In genomic region chr14:89719371-89720075, GRCh38 we compare ENCODE assay signal across 11 cellular contexts.
A peak's percentile ranks its signal among the peaks of the same experiment; 100 is the strongest.
DNase-seq lines count a peak whose midpoint lies in the region; ATAC-seq, FAIRE-seq and TF ChIP-seq lines count a peak whose summit lies in the region.
"Had no signal": no experiment of that assay in that cellular context is flagged by ENCODE, and none has a peak within 500 bp of the region (broad histone marks: within the 10 kb centered on the region; RNA-seq: fewer than 3 reads in every experiment).

No MANE protein-coding gene starts in this region.

- peaks cover 5% of the 10 kb centered on the region for H3K36me3 ChIP-seq in OCI-LY3 (replicated peaks; ENCODE audit: low read depth, low read length)
- no peaks in the 10 kb centered on the region for H3K36me3 ChIP-seq in HepG2 (replicated peaks in 1 of 2; ENCODE audit: control insufficient read depth in 1 of 2, insufficient read depth in 2 of 2, low read length in 2 of 2)
- no peaks in the 10 kb centered on the region for H3K36me3 ChIP-seq in aorta (ENCODE audit: control insufficient read depth in 1 of 2, insufficient read depth in 2 of 2, low read length in 1 of 2)
- H3K36me3 ChIP-seq: right lobe of liver had no signal

- in situ Hi-C loops in HepG2 (cut with HindIII; ENCODE audit: extremely low pct_ligation_motif_present, low pct_unique_long_range_greater_than_20kb): no loop called here

- H3K9ac ChIP-seq in OCI-LY3 (ENCODE audit: low read length): no peak overlapping the region
- H3K9ac ChIP-seq in HepG2 (ENCODE audit: insufficient read depth, low read depth, low read length): no peak overlapping the region

- H2AFZ ChIP-seq in OCI-LY3 (ENCODE audit: low read depth, low read length) (peak overlapping the region; percentile 46; the same call in 1 of the 2 replicates), HepG2 (ENCODE audit: low read length) (no peak overlapping the region)

- H4K20me1 ChIP-seq in OCI-LY3 (ENCODE audit: insufficient read depth, low read length) (no peaks in the 10 kb centered on the region), HepG2 (ENCODE audit: insufficient read depth, low read length) (no peaks in the 10 kb centered on the region)

- H3K27ac ChIP-seq in OCI-LY3 (ENCODE audit: low read length) (no peak overlapping the region), HepG2 (ENCODE audit: extremely low read length, insufficient read depth, low read length) (no peak overlapping the region), aorta (ENCODE audit: low read depth in 1 of 2, low read length in 2 of 2) (no peak overlapping the region)

- ATAC-seq in GM21529 (IDR thresholded peaks at IDR 0.05; ENCODE audit: unreplicated experiment) (peak; percentile 39), HepG2 (no peak), aorta (ENCODE audit: low FRiP score) (no peak)

- H3K4me3 ChIP-seq in OCI-LY3 (ENCODE audit: low read length) (peak overlapping the region; percentile 4; the same call in 1 of the 2 replicates), HepG2 (replicated peaks in 1 of 3; ENCODE audit: insufficient read depth in 1 of 3, low read depth in 2 of 3, low read length in 3 of 3) (no peak overlapping the region), aorta (ENCODE audit: low read length in 2 of 2) (no peak overlapping the region)
- H3K4me3 ChIP-seq: right lobe of liver had no signal

- CTCF ChIA-PET in HepG2 (lab: Yijun Ruan, JAX; ENCODE audit: low intra/inter-chr PET ratio, low total read pairs): no interaction called here

- DNase-seq in GDM1 (lab: John Stamatoyannopoulos, UW) (peak; percentile 72), HepG2 (ENCODE audit: low spot score) (no peak), NCI-H226 (no peak), NCI-H526 (lab: John Stamatoyannopoulos, UW) (no peak), aorta (no peak)
- DNase-seq in activated effector memory CD4-positive, alpha-beta T cell treated with anti-CD3 and anti-CD28 coated beads, Interleukin-2, amount 50 U/mL, for 16 hours: no peak
- DNase-seq: left cardiac atrium, NCI-H446, right lobe of liver had no signal

- intact Hi-C loops in HepG2 (cut with micrococcal nuclease; ENCODE audit: unreplicated experiment): no loop called here
- intact Hi-C loops in aorta (cut with DNase I): no loop called here

- H3K9me3 ChIP-seq in OCI-LY3 (ENCODE audit: insufficient read depth, low read length) (no peaks in the 10 kb centered on the region), HepG2 (ENCODE audit: low read length) (no peaks in the 10 kb centered on the region), aorta (ENCODE audit: control insufficient read depth, low read length) (no peaks in the 10 kb centered on the region)
- H3K9me3 ChIP-seq: right lobe of liver had no signal

- H3K79me2 ChIP-seq in OCI-LY3 (ENCODE audit: low read length) (no peaks in the 10 kb centered on the region), HepG2 (ENCODE audit: insufficient read depth, low read length) (no peaks in the 10 kb centered on the region)

- H3K4me2 ChIP-seq in OCI-LY3 (ENCODE audit: low read length) (peak overlapping the region; percentile 43), HepG2 (ENCODE audit: low read depth, low read length) (no peak overlapping the region)

- WGBS in HepG2 (ENCODE audit: low lambda C conversion rate): 48% methylated on average over 10 of the region's 10 CpGs
- 94% methylated on average over 10 of the region's 10 CpGs for WGBS in aorta, 2 donors

- POLR2A ChIA-PET in HepG2 (lab: Yijun Ruan, JAX): no interaction called here

- no peak for FAIRE-seq in HepG2 (lab: Jason Lieb, UNC)

- BruUV-seq in HepG2 (replicated peaks; lab: Mats Ljungman, UMichigan): no TSS peak

- TF ChIP-seq CTCF in OCI-LY3 (IDR thresholded peaks at IDR 0.05; ENCODE audit: low read depth, low read length) (no peak), HepG2 (CRISPR knock-in tag; IDR thresholded peaks at IDR 0.05) (no peak)

- no peak for TF ChIP-seq POLR2A in HepG2 (IDR thresholded peaks at IDR 0.05; ENCODE audit: insufficient read depth in 1 of 2, low read depth in 2 of 2, low read length in 2 of 2)

- H3K4me1 ChIP-seq in OCI-LY3 (ENCODE audit: low read length) (peaks cover 25% of the 10 kb centered on the region), HepG2 (ENCODE audit: insufficient read depth, low read length) (peaks cover 20% of the 10 kb centered on the region), aorta (ENCODE audit: control insufficient read depth in 1 of 2, insufficient read depth in 2 of 2, low read length in 2 of 2) (no peaks in the 10 kb centered on the region)

- H3K27me3 ChIP-seq in OCI-LY3 (ENCODE audit: low read depth, low read length) (no peaks in the 10 kb centered on the region), HepG2 (ENCODE audit: control insufficient read depth in 1 of 2, insufficient read depth in 2 of 2, low read length in 2 of 2) (peaks cover 1 to 21% of the 10 kb centered on the region in 2 experiments; a peak in 3 of 5 replicates), aorta (ENCODE audit: control insufficient read depth in 1 of 2, insufficient read depth in 2 of 2, low read length in 1 of 2) (no peaks in the 10 kb centered on the region)
- H3K27me3 ChIP-seq: right lobe of liver had no signal

- TF ChIP-seq RAD21 in HepG2 (CRISPR knock-in tag; IDR thresholded peaks at IDR 0.05): no peak

- TF ChIP-seq EP300 in HepG2 (IDR thresholded peaks at IDR 0.05; ENCODE audit: low read depth in 2 of 2, low read length in 2 of 2): no peak
- no peak for TF ChIP-seq EP300 in HepG2 (CRISPR knock-in tag; IDR thresholded peaks at IDR 0.05; ENCODE audit: borderline replicate concordance)

TF ChIP-seq in HepG2, 621 proteins besides CTCF, POLR2A, EP300 and RAD21:
- TF ChIP-seq ATF7 (IDR thresholded peaks at IDR 0.05) (peak; percentile 89), ATF7 (CRISPR knock-in tag; IDR thresholded peaks at IDR 0.05) (no peak), CREB1 (IDR thresholded peaks at IDR 0.05) (peak; percentile 70), CREB1 (CRISPR knock-in tag; IDR thresholded peaks at IDR 0.05) (no peak), KLF15 (CRISPR knock-in tag; IDR thresholded peaks at IDR 0.05; ENCODE audit: borderline replicate concordance) (no peak)
